Comparison of ENCODE assay signal across 22 cellular contexts in genomic region chr4:76282941-76283689, GRCh38. TPM values are rescaled to one million over a fixed set of nuclear protein-coding genes. Genes with fewer than 3 reads are reported as not detected.
"Had no signal": no experiment of that assay in that cellular context is flagged by ENCODE, and none has a peak within 500 bp of the region (broad histone marks: within the 10 kb centered on the region; RNA-seq: fewer than 3 reads in every experiment).

No MANE protein-coding gene starts in this region.

- H3K4me2 ChIP-seq: hepatocyte, neural progenitor cell had no signal

- DNase-seq: activated CD4-positive, alpha-beta T cell treated with anti-CD3 and anti-CD28 coated beads for 48 hours; activated CD4-positive, alpha-beta T cell treated with anti-CD3 and anti-CD28 coated beads, Interleukin-2, amount 50 U/mL, for 48 hours; activated CD8-positive, alpha-beta memory T cell treated with anti-CD3 and anti-CD28 coated beads for 24 hours; activated effector memory CD4-positive, alpha-beta T cell treated with Interleukin-2 at 50 U/mL for 16 hours; activated naive CD4-positive, alpha-beta T cell treated with anti-CD3 and anti-CD28 coated beads for 36 hours; activated naive CD8-positive, alpha-beta T cell treated with anti-CD3 and anti-CD28 coated beads for 36 hours; adrenal gland; brain microvascular endothelial cell; caudate nucleus; natural killer cell; posterior cingulate gyrus; stimulated activated CD4-positive, alpha-beta T cell treated with anti-CD3 and anti-CD28 coated beads, Interleukin-12 subunit alpha, Interleukin-12 subunit beta, amount 100 ng/mL, for 4 hours; stimulated activated CD4-positive, alpha-beta T cell treated with anti-CD3 and anti-CD28 coated beads, Interleukin-4, amount 100 ng/mL, for 1 hour; substantia nigra; upper lobe of right lung; WERI-Rb-1 had no signal

- H3K27ac ChIP-seq: adrenal gland, brain microvascular endothelial cell, gastroesophageal sphincter, hepatocyte, neural progenitor cell, skin epidermis, upper lobe of right lung, WERI-Rb-1 had no signal

- H3K27me3 ChIP-seq: adrenal gland, brain microvascular endothelial cell, gastroesophageal sphincter, hepatocyte, neural progenitor cell, upper lobe of right lung had no signal

- H3K4me1 ChIP-seq: adrenal gland, gastroesophageal sphincter, neural progenitor cell, upper lobe of right lung had no signal

- H3K36me3 ChIP-seq: adrenal gland, brain microvascular endothelial cell, gastroesophageal sphincter, neural progenitor cell, upper lobe of right lung, WERI-Rb-1 had no signal

- H3K79me2 ChIP-seq: hepatocyte had no signal

- H3K9me3 ChIP-seq: adrenal gland, upper lobe of right lung had no signal

- H2AFZ ChIP-seq: hepatocyte, neural progenitor cell had no signal

- H3K4me3 ChIP-seq: adrenal gland, gastroesophageal sphincter, hepatocyte, neural progenitor cell, skin epidermis, upper lobe of right lung had no signal

- H3K9ac ChIP-seq: neural progenitor cell had no signal

RNA-seq across cellular contexts. Expression of gene STBD1, which starts 23.4 kb away (rescaled TPM):
- total RNA-seq: activated naive CD4-positive, alpha-beta T cell treated with anti-CD3 and anti-CD28 coated beads for 36 hours had no signal

RNA-seq across cellular contexts. Expression of gene FAM47E, which starts 31.6 kb away (rescaled TPM):
- total RNA-seq: activated naive CD4-positive, alpha-beta T cell treated with anti-CD3 and anti-CD28 coated beads for 36 hours; activated naive CD8-positive, alpha-beta T cell treated with anti-CD3 and anti-CD28 coated beads for 36 hours; T-helper 1 cell treated with Interleukin-12 subunit alpha and Interleukin-12 subunit beta and Interleukin-4 antibody, amounts not matched to agents 30 ng/mL and 1 ng/mL, for 36 hours had no signal
- polyA plus RNA-seq: endothelial cell of umbilical vein had no signal
